ENCODE assay signal across 9 cellular contexts in the genomic region with DNA sequence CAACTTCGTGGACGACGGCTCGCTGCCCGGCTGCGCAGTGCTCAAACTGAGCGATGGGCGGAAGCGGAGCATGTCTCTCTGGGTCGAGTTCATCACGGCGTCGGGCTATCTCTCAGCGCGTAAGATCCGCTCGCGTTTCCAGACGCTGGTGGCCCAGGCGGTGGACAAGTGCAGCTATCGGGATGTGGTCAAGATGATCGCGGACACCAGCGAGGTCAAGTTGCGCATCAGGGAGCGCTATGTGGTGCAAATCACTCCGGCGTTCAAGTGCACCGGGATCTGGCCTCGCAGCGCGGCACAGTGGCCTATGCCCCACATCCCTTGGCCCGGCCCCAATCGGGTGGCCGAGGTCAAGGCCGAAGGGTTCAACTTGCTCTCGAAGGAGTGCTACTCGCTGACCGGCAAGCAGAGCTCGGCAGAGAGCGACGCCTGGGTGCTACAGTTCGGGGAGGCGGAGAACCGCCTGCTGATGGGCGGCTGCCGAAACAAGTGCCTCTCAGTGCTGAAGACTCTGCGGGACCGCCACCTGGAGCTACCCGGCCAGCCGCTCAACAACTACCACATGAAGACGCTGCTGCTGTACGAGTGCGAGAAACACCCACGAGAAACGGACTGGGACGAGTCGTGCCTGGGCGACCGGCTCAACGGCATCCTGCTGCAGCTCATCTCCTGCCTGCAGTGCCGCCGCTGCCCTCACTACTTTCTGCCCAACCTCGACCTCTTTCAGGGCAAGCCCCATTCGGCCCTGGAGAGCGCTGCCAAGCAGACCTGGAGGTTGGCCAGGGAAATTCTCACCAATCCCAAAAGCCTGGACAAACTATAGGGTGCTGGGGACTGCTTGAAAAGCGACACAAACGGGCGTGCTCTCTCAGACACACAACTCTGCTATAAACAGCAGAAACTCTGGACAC. TPM values are rescaled to one million over a fixed set of nuclear protein-coding genes. Genes with fewer than 3 reads are reported as not detected.
A peak's percentile ranks its signal among the peaks of the same experiment; 100 is the strongest.
DNase-seq lines count a peak whose midpoint lies in the region; ATAC-seq, FAIRE-seq and TF ChIP-seq lines count a peak whose summit lies in the region.
"Had no signal": no experiment of that assay in that cellular context is flagged by ENCODE, and none has a peak within 500 bp of the region (broad histone marks: within the 10 kb centered on the region; RNA-seq: fewer than 3 reads in every experiment).

No MANE protein-coding gene starts in this region.

- no peaks in the 10 kb centered on the region for H3K79me2 ChIP-seq in endothelial cell of umbilical vein (ENCODE audit: control insufficient read depth, insufficient read depth, low read length)

- no peaks in the 10 kb centered on the region for H3K27me3 Mint-ChIP-seq in activated CD4-positive, alpha-beta memory T cell treated with anti-CD3 and anti-CD28 coated beads for 36 hours
- H3K27me3 Mint-ChIP-seq in immature natural killer cell (ENCODE audit: low read depth in 3 of 3) = no peaks in the 10 kb centered on the region

- H3K36me3 ChIP-seq in endothelial cell of umbilical vein (ENCODE audit: control insufficient read depth in 2 of 2, extremely low read depth in 1 of 2, insufficient read depth in 2 of 2, low read length in 2 of 2) = no peaks in the 10 kb centered on the region
- peaks cover 0 to 4% of the 10 kb centered on the region in 2 donors for H3K36me3 ChIP-seq in lung (ENCODE audit: control insufficient read depth in 2 of 2, insufficient read depth in 2 of 2, low read length in 2 of 2)
- H3K36me3 ChIP-seq in subcutaneous abdominal adipose tissue (ENCODE audit: control insufficient read depth in 5 of 5, insufficient read depth in 5 of 5, low read length in 5 of 5) = peaks cover 0 to 11% (median 4%) of the 10 kb centered on the region in 5 donors

- H3K4me1 Mint-ChIP-seq in activated CD4-positive, alpha-beta memory T cell treated with anti-CD3 and anti-CD28 coated beads for 36 hours (ENCODE audit: low read depth) = no peaks in the 10 kb centered on the region
- H3K4me1 Mint-ChIP-seq in immature natural killer cell = peaks cover 0 to 6% of the 10 kb centered on the region in 2 donors

- BruUV-seq in endothelial cell of umbilical vein (replicated peaks; lab: Mats Ljungman, UMichigan) = no TSS peak

- no peak overlapping the region for H3K9ac ChIP-seq in endothelial cell of umbilical vein (replicated peaks; ENCODE audit: extremely low read depth, insufficient read depth, low read length)
- H3K9ac ChIP-seq in subcutaneous abdominal adipose tissue (ENCODE audit: low read length in 5 of 5) = peak overlapping the region in 3 of 5 donors; percentile 7 to 37 (median 13)

- DNase-seq in HuH-7.5 (ENCODE audit: low spot score) (peak; percentile 27), endothelial cell of umbilical vein (ENCODE audit: low read depth, low spot score) (peak; percentile 26), lung (ENCODE audit: low spot score) (no peak), immature natural killer cell (no peak)
- no peak for DNase-seq in activated CD4-positive, alpha-beta memory T cell treated with anti-CD3 and anti-CD28 coated beads for 36 hours
- DNase-seq: NCI-H146 had no signal

- 66 to 79% methylated on average over 69 of the region's 69 CpGs for WGBS in lung, 2 donors

- no peak for TF ChIP-seq POLR2A in endothelial cell of umbilical vein (IDR thresholded peaks at IDR 0.05; ENCODE audit: low read depth, low read length)

- H4K20me1 ChIP-seq in endothelial cell of umbilical vein (replicated peaks; ENCODE audit: control insufficient read depth, extremely low read depth, insufficient read depth, low read length) = no peaks in the 10 kb centered on the region

- no peak overlapping the region for H3K27ac ChIP-seq in endothelial cell of umbilical vein (ENCODE audit: insufficient read depth, low read depth, low read length)
- H3K27ac ChIP-seq in lung (ENCODE audit: low read depth in 1 of 2, low read length in 1 of 2) = no peak overlapping the region
- H3K27ac ChIP-seq in subcutaneous abdominal adipose tissue (ENCODE audit: low read depth, low read length) = no peak overlapping the region

- H3K9me3 ChIP-seq in endothelial cell of umbilical vein (replicated peaks; ENCODE audit: control insufficient read depth, insufficient read depth, low read length) (no peaks in the 10 kb centered on the region), lung (ENCODE audit: control insufficient read depth in 2 of 2, insufficient read depth in 1 of 2, low read length in 1 of 2) (peaks cover 0 to 6% of the 10 kb centered on the region in 2 donors), subcutaneous abdominal adipose tissue (ENCODE audit: control insufficient read depth in 5 of 5, low read length in 5 of 5) (peaks cover 0 to 12% (median 8%) of the 10 kb centered on the region in 5 donors)

- peak overlapping the region; percentile 6 for H3K4me2 ChIP-seq in endothelial cell of umbilical vein (ENCODE audit: insufficient read depth, low read length)

- no peak for TF ChIP-seq CTCF in endothelial cell of umbilical vein (IDR thresholded peaks at IDR 0.05; ENCODE audit: extremely low read depth in 1 of 2, insufficient read depth in 1 of 2, low read depth in 1 of 2, low read length in 2 of 2)
- no peak for TF ChIP-seq CTCF in lung (IDR thresholded peaks at IDR 0.05; ENCODE audit: control extremely low read depth, extremely low read depth)

- H3K27ac Mint-ChIP-seq in activated CD4-positive, alpha-beta memory T cell treated with anti-CD3 and anti-CD28 coated beads for 36 hours = no peak overlapping the region
- H3K27ac Mint-ChIP-seq in immature natural killer cell = no peak overlapping the region

- peak overlapping the region; percentile 12 for H2AFZ ChIP-seq in endothelial cell of umbilical vein (ENCODE audit: low read depth, low read length)

- no peaks in the 10 kb centered on the region for H3K4me1 ChIP-seq in endothelial cell of umbilical vein (ENCODE audit: control insufficient read depth, extremely low read depth, insufficient read depth, low read length)
- peaks cover 0 to 2% of the 10 kb centered on the region in 2 donors for H3K4me1 ChIP-seq in lung (ENCODE audit: control insufficient read depth in 2 of 2, insufficient read depth in 2 of 2, low read length in 2 of 2)
- peaks cover 0 to 15% (median 13%) of the 10 kb centered on the region in 5 donors for H3K4me1 ChIP-seq in subcutaneous abdominal adipose tissue (ENCODE audit: control insufficient read depth in 5 of 5, insufficient read depth in 5 of 5, low read length in 5 of 5)

- dilution Hi-C loops in endothelial cell of umbilical vein (cut with MboI; ENCODE audit: extremely low pct_ligation_motif_present, low sequenced_read_pairs) = no loop called here

- peak overlapping the region in 2 of 3 experiments; percentile 20 to 42 for H3K4me3 ChIP-seq in endothelial cell of umbilical vein (replicated peaks in 1 of 3; ENCODE audit: insufficient read depth in 1 of 3, low read depth in 1 of 3, low read length in 3 of 3)
- peak overlapping the region; percentile 17 for H3K4me3 ChIP-seq in lung
- peak overlapping the region; percentile 48 to 76 (median 70) for H3K4me3 ChIP-seq in subcutaneous abdominal adipose tissue (ENCODE audit: low read depth in 1 of 5, low read length in 5 of 5)

- no peak overlapping the region for H3K4me3 Mint-ChIP-seq in activated CD4-positive, alpha-beta memory T cell treated with anti-CD3 and anti-CD28 coated beads for 36 hours
- no peak overlapping the region for H3K4me3 Mint-ChIP-seq in immature natural killer cell

- ATAC-seq in lung (ENCODE audit: insufficient read depth, low FRiP score) (no peak), HG02884 (IDR thresholded peaks at IDR 0.05; ENCODE audit: unreplicated experiment) (no peak), HG03457 (IDR thresholded peaks at IDR 0.05; ENCODE audit: unreplicated experiment) (no peak)

- FAIRE-seq in endothelial cell of umbilical vein (lab: Jason Lieb, UNC) = peak; percentile 60

- intact Hi-C loops in endothelial cell of umbilical vein (cut with micrococcal nuclease) = loop anchor here (5.0 kb wide), 2 partner anchors 276 to 586 kb away; no protein-coding TSS in a partner anchor
- intact Hi-C loops in activated CD4-positive, alpha-beta memory T cell treated with anti-CD3 and anti-CD28 coated beads for 36 hours (cut with micrococcal nuclease) = no loop called here

- H3K36me3 Mint-ChIP-seq in activated CD4-positive, alpha-beta memory T cell treated with anti-CD3 and anti-CD28 coated beads for 36 hours = peaks cover 56% of the 10 kb centered on the region
- peaks cover 38 to 50% (median 49%) of the 10 kb centered on the region in 3 donors for H3K36me3 Mint-ChIP-seq in immature natural killer cell

- H3K9me3 Mint-ChIP-seq in activated CD4-positive, alpha-beta memory T cell treated with anti-CD3 and anti-CD28 coated beads for 36 hours = peaks cover 8% of the 10 kb centered on the region
- no peaks in the 10 kb centered on the region for H3K9me3 Mint-ChIP-seq in immature natural killer cell

- POLR2A ChIA-PET in endothelial cell of umbilical vein (lab: Charles Lee) = no interaction called here
- POLR2A ChIA-PET in activated CD4-positive, alpha-beta memory T cell treated with anti-CD3 and anti-CD28 coated beads for 36 hours (lab: Charles Lee) = no interaction called here

- CTCF ChIA-PET in endothelial cell of umbilical vein (lab: Charles Lee) = interaction anchor here (0.5 to 1.9 kb wide), 3 partner anchors 10 to 284 kb away, joined by 3 to 6 read pairs (median 4); no protein-coding TSS in a partner anchor
- CTCF ChIA-PET in activated CD4-positive, alpha-beta memory T cell treated with anti-CD3 and anti-CD28 coated beads for 36 hours (lab: Charles Lee) = no interaction called here

- H3K27me3 ChIP-seq in endothelial cell of umbilical vein (ENCODE audit: control insufficient read depth in 2 of 2, insufficient read depth in 2 of 2, low read length in 2 of 2) = no peaks in the 10 kb centered on the region
- H3K27me3 ChIP-seq in lung (ENCODE audit: control insufficient read depth, insufficient read depth) = no peaks in the 10 kb centered on the region
- H3K27me3 ChIP-seq in subcutaneous abdominal adipose tissue (ENCODE audit: control insufficient read depth in 5 of 5, insufficient read depth in 4 of 5, low read length in 5 of 5) = peaks cover 0 to 8% (median 3%) of the 10 kb centered on the region in 5 donors

- no peaks in the 10 kb centered on the region for H3K9me1 ChIP-seq in endothelial cell of umbilical vein (replicated peaks; ENCODE audit: control insufficient read depth, extremely low read depth, insufficient read depth, low read length)

RNA-seq across cellular contexts. Expression of gene MAB21L2, which starts 1.6 kb away (rescaled TPM):
- total RNA-seq in endothelial cell of umbilical vein = not detected in 2 replicates
- not detected in 2 replicates for polyA plus RNA-seq in endothelial cell of umbilical vein
- polyA plus RNA-seq in endothelial cell of umbilical vein (2011; cell fraction: cytosol; rRNA removed) = 0.01 TPM in 1 of 2 replicates, not detected in the other
- not detected in 2 replicates for polyA plus RNA-seq in endothelial cell of umbilical vein (2011; cell fraction: nucleus; rRNA removed)
- 0.27 and 0.29 TPM in 2 replicates for polyA plus RNA-seq in endothelial cell of umbilical vein (2012)
- polyA minus RNA-seq in endothelial cell of umbilical vein = not detected in 2 replicates
- polyA minus RNA-seq in endothelial cell of umbilical vein (2011; cell fraction: cytosol; rRNA and poly(A)+ RNA removed) = not detected
- not detected in 2 replicates for polyA minus RNA-seq in endothelial cell of umbilical vein (2011; cell fraction: nucleus; rRNA and poly(A)+ RNA removed)
- under 1 TPM in 1 of 2 donors, not detected in 1; 0.09 TPM for total RNA-seq in lung
- polyA plus RNA-seq in lung = under 1 TPM; 0.01 to 0.04 TPM
- total RNA-seq in activated CD4-positive, alpha-beta memory T cell treated with anti-CD3 and anti-CD28 coated beads for 36 hours = not detected
- not detected for polyA plus RNA-seq in immature natural killer cell

Comparison
In these comparisons a context has a peak if more than half of its experiments do, and no peak if none do; other contexts are left out.
1. DNase-seq: peak in HuH-7.5 (single experiment) and endothelial cell of umbilical vein (single experiment); none in lung (single experiment), activated CD4-positive, alpha-beta memory T cell treated with anti-CD3 and anti-CD28 coated beads for 36 hours (single experiment) and immature natural killer cell (0 of 3).
2. H3K4me3 ChIP-seq: peak in every context shown above with its lines; median percentile 70 in subcutaneous abdominal adipose tissue; 31 in endothelial cell of umbilical vein; 17 in lung.